ENCODE assay signal across 25 cellular contexts in genomic region chr9:127078336-127078735, GRCh38. TPM values are rescaled to one million over a fixed set of nuclear protein-coding genes. Genes with fewer than 3 reads are reported as not detected.
"Had no signal": no experiment of that assay in that cellular context is flagged by ENCODE, and none has a peak within 500 bp of the region (broad histone marks: within the 10 kb centered on the region; RNA-seq: fewer than 3 reads in every experiment).

No MANE protein-coding gene starts in this region.

- H3K27ac ChIP-seq: colonic mucosa, epithelial cell of prostate, ovary, psoas muscle, spleen, thyroid gland, upper lobe of left lung had no signal

- DNase-seq: caudate nucleus; colonic mucosa; effector CD8-positive, alpha-beta T cell; endodermal cell; foreskin melanocyte; glutamatergic neuron; heart right ventricle; hippocampal formation; naive thymus-derived CD8-positive, alpha-beta T cell; nephron progenitor cell; nucleus accumbens; ovary; posterior cingulate gyrus; psoas muscle; spleen; stimulated activated CD4-positive, alpha-beta T cell treated with anti-CD3 and anti-CD28 coated beads, Interleukin-4, amount 100 ng/mL, for 4 hours; stimulated activated naive CD8-positive, alpha-beta T cell treated with anti-CD3 and anti-CD28 coated beads, Interleukin-15, Interleukin-2, amounts not matched to agents 100 U/mL and 50 U/mL, for 24 hours; thyroid gland; upper lobe of left lung had no signal

- H3K4me3 ChIP-seq: colonic mucosa, heart right ventricle, lung, ovary, psoas muscle, skin epidermis, spleen, thyroid gland, upper lobe of left lung, uterus had no signal

- H3K36me3 ChIP-seq: colonic mucosa, heart right ventricle, ovary, thyroid gland, upper lobe of left lung, uterus had no signal

- H3K27me3 ChIP-seq: colonic mucosa, heart right ventricle, ovary, spleen, thyroid gland, upper lobe of left lung, uterus had no signal

- H3K27me3 Mint-ChIP-seq: stimulated activated memory B cell treated with anti-CD40 and anti-IgM and Interleukin-4, amounts not matched to agents 10 μg/mL and 1 μg/mL and 100 μg/mL, for 72 hours had no signal

- H3K9me3 Mint-ChIP-seq: dendritic cell treated with granulocyte-macrophage colony-stimulating factor and Interleukin-4, amounts not matched to agents 40 ng/mL and 50 ng/mL, for 4 days; endodermal cell; stimulated activated memory B cell treated with anti-CD40 and anti-IgM and Interleukin-4, amounts not matched to agents 10 μg/mL and 1 μg/mL and 100 μg/mL, for 72 hours had no signal

- H3K9me3 ChIP-seq: colonic mucosa, heart right ventricle, ovary, psoas muscle, spleen, thyroid gland, upper lobe of left lung, uterus had no signal

- H3K4me1 Mint-ChIP-seq: stimulated activated memory B cell treated with anti-CD40 and anti-IgM and Interleukin-4, amounts not matched to agents 10 μg/mL and 1 μg/mL and 100 μg/mL, for 72 hours had no signal

- H3K27ac Mint-ChIP-seq: dendritic cell treated with granulocyte-macrophage colony-stimulating factor and Interleukin-4, amounts not matched to agents 40 ng/mL and 50 ng/mL, for 4 days; endodermal cell; nephron progenitor cell; stimulated activated memory B cell treated with anti-CD40 and anti-IgM and Interleukin-4, amounts not matched to agents 10 μg/mL and 1 μg/mL and 100 μg/mL, for 72 hours had no signal

- H3K4me1 ChIP-seq: colonic mucosa had no signal

- H3K4me3 Mint-ChIP-seq: dendritic cell treated with granulocyte-macrophage colony-stimulating factor and Interleukin-4, amounts not matched to agents 40 ng/mL and 50 ng/mL, for 4 days; endodermal cell; nephron progenitor cell; stimulated activated memory B cell treated with anti-CD40 and anti-IgM and Interleukin-4, amounts not matched to agents 10 μg/mL and 1 μg/mL and 100 μg/mL, for 72 hours had no signal

RNA-seq across cellular contexts. Expression of gene ANGPTL2, which starts 44.1 kb away (rescaled TPM):
- total RNA-seq: naive thymus-derived CD8-positive, alpha-beta T cell had no signal
- polyA plus RNA-seq: naive thymus-derived CD8-positive, alpha-beta T cell had no signal
